Comparison of ENCODE assay signal across 28 cellular contexts in the genomic region with DNA sequence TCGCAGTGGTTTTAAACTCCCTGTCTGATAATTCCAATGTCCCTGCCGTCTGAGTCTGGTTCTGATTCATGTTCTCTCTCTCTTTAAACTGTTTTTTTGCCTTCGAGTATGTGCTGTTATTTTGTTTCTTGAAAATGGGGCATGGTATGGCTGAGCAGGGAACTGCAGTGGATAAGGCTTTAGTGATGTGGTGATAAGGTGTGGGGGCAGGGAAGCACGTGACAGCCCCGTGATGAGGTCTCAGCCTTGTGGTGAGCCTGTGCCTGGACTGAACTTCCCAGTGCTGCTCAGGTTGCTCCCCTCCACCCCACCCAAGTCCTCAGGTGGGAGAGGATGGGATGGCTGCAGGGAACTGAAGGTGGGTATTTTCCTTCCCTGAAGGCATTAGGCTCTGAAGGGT.
"Had no signal": no experiment of that assay in that cellular context is flagged by ENCODE, and none has a peak within 500 bp of the region (broad histone marks: within the 10 kb centered on the region; RNA-seq: fewer than 3 reads in every experiment).

No MANE protein-coding gene starts in this region.

- DNase-seq: hippocampal formation; kidney; left colon; left ventricle myocardium inferior; naive thymus-derived CD8-positive, alpha-beta T cell; nucleus accumbens; pancreas; posterior cingulate gyrus; retina; right cardiac atrium; stimulated activated CD4-positive, alpha-beta T cell treated with anti-CD3 and anti-CD28 coated beads, Interleukin-12 subunit alpha, Interleukin-12 subunit beta, amount 100 ng/mL, for 4 hours; stimulated activated CD4-positive, alpha-beta T cell treated with anti-CD3 and anti-CD28 coated beads, Interleukin-15, amount 100 ng/mL, for 24 hours; stimulated activated CD4-positive, alpha-beta T cell treated with anti-CD3 and anti-CD28 coated beads, Interleukin-2, amount 100 ng/mL, for 24 hours; stimulated activated CD4-positive, alpha-beta T cell treated with anti-CD3 and anti-CD28 coated beads, Interleukin-4, amount 100 ng/mL, for 1 hour; stimulated activated naive B cell treated with anti-CD40 and anti-IgM and Interleukin-4, amounts not matched to agents 10 μg/mL and 1 μg/mL and 100 μg/mL, for 72 hours; stimulated activated naive CD8-positive, alpha-beta T cell treated with anti-CD3 and anti-CD28 coated beads, Interleukin-15, Interleukin-2, amounts not matched to agents 100 U/mL and 50 U/mL, for 24 hours; stomach; testis; thyroid gland; transverse colon; upper lobe of left lung had no signal

- H3K4me3 ChIP-seq: left ventricle myocardium inferior, pancreas, prostate gland, skin epidermis, stomach, testis, thyroid gland, transverse colon, upper lobe of left lung, vagina had no signal

- H3K4me1 Mint-ChIP-seq: nephron, neural crest cell had no signal

- H3K27ac ChIP-seq: left ventricle myocardium inferior, pancreas, prostate gland, skin epidermis, stomach, testis, thyroid gland, transverse colon, upper lobe of left lung, vagina had no signal

- H3K9me3 ChIP-seq: left ventricle myocardium inferior, pancreas, prostate gland, stomach, testis, thyroid gland, transverse colon, upper lobe of left lung, vagina had no signal

- H3K27me3 ChIP-seq: pancreas, stomach, testis, thyroid gland, transverse colon, upper lobe of left lung, vagina had no signal

- ATAC-seq: left colon; naive thymus-derived CD8-positive, alpha-beta T cell; pancreas; right cardiac atrium; sciatic nerve; stimulated activated naive B cell treated with anti-CD40 and anti-IgM and Interleukin-4, amounts not matched to agents 10 μg/mL and 1 μg/mL and 100 μg/mL, for 72 hours; stimulated activated naive CD8-positive, alpha-beta T cell treated with anti-CD3 and anti-CD28 coated beads, Interleukin-15, Interleukin-2, amounts not matched to agents 100 U/mL and 50 U/mL, for 24 hours had no signal

- H3K36me3 ChIP-seq: left ventricle myocardium inferior, pancreas, prostate gland, stomach, thyroid gland, transverse colon, upper lobe of left lung, vagina had no signal

- H3K4me3 Mint-ChIP-seq: memory B cell; naive thymus-derived CD8-positive, alpha-beta T cell; nephron; neural crest cell; stimulated activated naive B cell treated with anti-CD40 and anti-IgM and Interleukin-4, amounts not matched to agents 10 μg/mL and 1 μg/mL and 100 μg/mL, for 72 hours had no signal

- H3K36me3 Mint-ChIP-seq: memory B cell; naive thymus-derived CD8-positive, alpha-beta T cell; stimulated activated naive B cell treated with anti-CD40 and anti-IgM and Interleukin-4, amounts not matched to agents 10 μg/mL and 1 μg/mL and 100 μg/mL, for 72 hours had no signal

- H3K27ac Mint-ChIP-seq: memory B cell; nephron; stimulated activated naive B cell treated with anti-CD40 and anti-IgM and Interleukin-4, amounts not matched to agents 10 μg/mL and 1 μg/mL and 100 μg/mL, for 72 hours had no signal

- H3K9me3 Mint-ChIP-seq: memory B cell; naive thymus-derived CD8-positive, alpha-beta T cell had no signal

- H3K4me1 ChIP-seq: pancreas, prostate gland, stomach, thyroid gland had no signal
